8 cellular contexts compared by ENCODE assay signal in genomic region chr6:149963462-149964242, GRCh38. TPM values are rescaled to one million over a fixed set of nuclear protein-coding genes. Genes with fewer than 3 reads are reported as not detected.
DNase-seq lines count a peak whose midpoint lies in the region; ATAC-seq lines count a peak whose summit lies in the region.

A gene with protein sequence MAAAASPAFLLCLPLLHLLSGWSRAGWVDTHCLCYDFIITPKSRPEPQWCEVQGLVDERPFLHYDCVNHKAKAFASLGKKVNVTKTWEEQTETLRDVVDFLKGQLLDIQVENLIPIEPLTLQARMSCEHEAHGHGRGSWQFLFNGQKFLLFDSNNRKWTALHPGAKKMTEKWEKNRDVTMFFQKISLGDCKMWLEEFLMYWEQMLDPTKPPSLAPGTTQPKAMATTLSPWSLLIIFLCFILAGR (plus strand): TSS chr6:149963943. CDS start chr6:149964050, 107 bp downstream.

- peak within 1 kb of the TSS; percentile 86 for H3K4me3 Mint-ChIP-seq in activated CD4-positive, alpha-beta memory T cell treated with anti-CD3 and anti-CD28 coated beads for 36 hours
- peak within 1 kb of the TSS; percentile 84 for H3K4me3 Mint-ChIP-seq in memory B cell

- H3K4me3 ChIP-seq in effector memory CD4-positive, alpha-beta T cell (ENCODE audit: insufficient read depth, low read depth, low read length, poor library complexity, severe bottlenecking): peak within 1 kb of the TSS; percentile 56

- DNase-seq in GF-D8 (lab: John Stamatoyannopoulos, UW) (peak; percentile 1), NCI-H526 treated with DMSO at 0.1 percent for 48 hours (lab: John Stamatoyannopoulos, UW) (peak; percentile 35), memory B cell (ENCODE audit: low spot score in 2 of 2) (peak; percentile 61 to 70), COLO829 (ENCODE audit: low spot score) (no peak)
- peak; percentile 91 for DNase-seq in activated CD4-positive, alpha-beta memory T cell treated with anti-CD3 and anti-CD28 coated beads for 36 hours
- DNase-seq in effector memory CD4-positive, alpha-beta T cell: peak; percentile 55 to 64 (median 64)
- DNase-seq in stimulated activated CD8-positive, alpha-beta memory T cell treated with anti-CD3 and anti-CD28 coated beads, Interleukin-12 subunit alpha, Interleukin-12 subunit beta, amount 100 ng/mL, for 1 hour (ENCODE audit: low read depth): peak; percentile 61

- POLR2A ChIA-PET in activated CD4-positive, alpha-beta memory T cell treated with anti-CD3 and anti-CD28 coated beads for 36 hours (lab: Charles Lee): interaction anchor here (0.9 kb wide), 1 partner anchor 28 kb away, joined by 3 read pairs; no protein-coding TSS in a partner anchor

- CTCF ChIA-PET in activated CD4-positive, alpha-beta memory T cell treated with anti-CD3 and anti-CD28 coated beads for 36 hours (lab: Charles Lee): no interaction called here

- peaks cover 75% of the 10 kb centered on the region for H3K27me3 Mint-ChIP-seq in activated CD4-positive, alpha-beta memory T cell treated with anti-CD3 and anti-CD28 coated beads for 36 hours
- H3K27me3 Mint-ChIP-seq in memory B cell: peaks cover 42% of the 10 kb centered on the region

- H3K36me3 ChIP-seq in effector memory CD4-positive, alpha-beta T cell (ENCODE audit: control insufficient read depth, insufficient read depth, low read length): no peaks in the 10 kb centered on the region

- intact Hi-C loops in activated CD4-positive, alpha-beta memory T cell treated with anti-CD3 and anti-CD28 coated beads for 36 hours (cut with micrococcal nuclease): loop anchor here (1.0 to 2.0 kb wide), 5 partner anchors 22 to 53 kb away; no protein-coding TSS in a partner anchor

- peaks cover 49% of the 10 kb centered on the region for H3K27me3 ChIP-seq in effector memory CD4-positive, alpha-beta T cell (replicated peaks; ENCODE audit: control insufficient read depth, insufficient read depth, low read length, poor library complexity, severe bottlenecking)

- H3K27ac Mint-ChIP-seq in activated CD4-positive, alpha-beta memory T cell treated with anti-CD3 and anti-CD28 coated beads for 36 hours: peak within 1 kb of the TSS; percentile 70
- H3K27ac Mint-ChIP-seq in memory B cell: peak within 1 kb of the TSS; percentile 92

- H3K36me3 Mint-ChIP-seq in activated CD4-positive, alpha-beta memory T cell treated with anti-CD3 and anti-CD28 coated beads for 36 hours: peaks cover 2% of the 10 kb centered on the region
- peaks cover 4% of the 10 kb centered on the region for H3K36me3 Mint-ChIP-seq in memory B cell

- H3K9me3 ChIP-seq in effector memory CD4-positive, alpha-beta T cell (ENCODE audit: control insufficient read depth, low read length): no peaks in the 10 kb centered on the region

- H3K4me1 Mint-ChIP-seq in activated CD4-positive, alpha-beta memory T cell treated with anti-CD3 and anti-CD28 coated beads for 36 hours (ENCODE audit: low read depth): peaks cover 29% of the 10 kb centered on the region
- H3K4me1 Mint-ChIP-seq in memory B cell: peaks cover 25% of the 10 kb centered on the region

- H3K27ac ChIP-seq in effector memory CD4-positive, alpha-beta T cell (ENCODE audit: insufficient read depth, low read length, poor library complexity, severe bottlenecking): no peak within 1 kb of the TSS

- H3K9me3 Mint-ChIP-seq in activated CD4-positive, alpha-beta memory T cell treated with anti-CD3 and anti-CD28 coated beads for 36 hours: no peaks in the 10 kb centered on the region
- no peaks in the 10 kb centered on the region for H3K9me3 Mint-ChIP-seq in memory B cell

- peaks cover 19% of the 10 kb centered on the region for H3K4me1 ChIP-seq in effector memory CD4-positive, alpha-beta T cell (ENCODE audit: control insufficient read depth, insufficient read depth, low read length, poor library complexity, severe bottlenecking)

- peak; percentile 57 for ATAC-seq in HG03196 (IDR thresholded peaks at IDR 0.05; ENCODE audit: unreplicated experiment)
- peak; percentile 74 for ATAC-seq in memory B cell (ENCODE audit: low read depth)

RNA-seq across cellular contexts. Expression of the gene that starts here (rescaled TPM):
- total RNA-seq in activated CD4-positive, alpha-beta memory T cell treated with anti-CD3 and anti-CD28 coated beads for 36 hours: 1 to 10 TPM; 1.8 to 2.2 TPM
